In the genomic region with DNA sequence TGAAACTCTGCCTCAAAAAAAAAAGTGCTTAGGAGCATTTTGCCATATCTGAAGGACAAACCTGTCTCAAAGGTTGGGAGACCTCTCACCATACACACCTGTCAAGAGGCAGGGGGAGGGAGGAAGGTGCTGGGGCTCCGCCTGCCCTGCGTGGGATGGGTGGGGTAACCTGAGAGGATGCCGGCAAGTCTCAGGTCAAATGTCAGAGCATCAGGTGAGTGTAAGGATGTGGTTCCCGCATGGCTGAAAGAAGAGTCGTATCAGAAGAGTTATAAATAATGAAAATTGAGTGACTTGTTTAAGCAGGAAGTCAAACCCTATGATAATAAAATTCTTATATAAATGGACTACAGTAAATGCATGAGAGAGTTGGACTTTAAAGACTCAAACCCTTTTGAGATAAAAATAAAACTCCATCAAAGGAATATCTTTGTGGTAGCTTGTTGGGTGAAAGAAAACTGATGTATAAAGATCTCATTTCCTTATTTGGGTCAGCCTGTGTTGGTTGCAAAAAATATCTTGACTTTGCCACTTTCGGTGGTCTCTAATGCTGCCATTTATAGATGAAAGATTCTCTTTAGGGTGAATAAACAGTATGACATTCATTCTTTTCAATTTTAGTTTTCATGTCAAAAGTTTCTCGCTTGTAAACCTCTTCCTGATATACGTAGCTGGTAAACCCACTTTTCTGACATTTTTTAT, we compare ENCODE assay signal across 19 cellular contexts. TPM values are rescaled to one million over a fixed set of nuclear protein-coding genes. Genes with fewer than 3 reads are reported as not detected.
DNase-seq lines count a peak whose midpoint lies in the region; ATAC-seq, FAIRE-seq and TF ChIP-seq lines count a peak whose summit lies in the region.
"Had no signal": no experiment of that assay in that cellular context is flagged by ENCODE, and none has a peak within 500 bp of the region (broad histone marks: within the 10 kb centered on the region; RNA-seq: fewer than 3 reads in every experiment).

No MANE protein-coding gene starts in this region.

- H3K9me3 ChIP-seq in heart left ventricle, result no peaks in the 10 kb centered on the region
- H3K9me3 ChIP-seq: esophagus squamous epithelium, tibial artery had no signal

- peaks cover 0 to 22% (median 15%) of the 10 kb centered on the region in 9 donors for H3K36me3 ChIP-seq in heart left ventricle

- H3K27ac ChIP-seq in heart left ventricle, result no peak overlapping the region
- H3K27ac ChIP-seq: esophagus squamous epithelium, tibial artery had no signal

- no peaks in the 10 kb centered on the region for H3K27me3 ChIP-seq in heart left ventricle
- H3K27me3 ChIP-seq: esophagus squamous epithelium, tibial artery had no signal

- H3K4me3 ChIP-seq in heart left ventricle, result no peak overlapping the region
- H3K4me3 ChIP-seq: esophagus squamous epithelium, tibial artery had no signal

- ATAC-seq in Right ventricle myocardium inferior, result no peak
- no peak for ATAC-seq in heart left ventricle
- peak; percentile 46 for ATAC-seq in HG02610 (IDR thresholded peaks at IDR 0.05; ENCODE audit: unreplicated experiment)
- peak; percentile 79 for ATAC-seq in activated CD8-positive, alpha-beta T cell treated with anti-CD3 and anti-CD28 coated beads for 36 hours
- peak; percentile 71 for ATAC-seq in stimulated activated naive CD8-positive, alpha-beta T cell treated with anti-CD3 and anti-CD28 coated beads, Interleukin-15, amount 100 ng/mL, for 72 hours
- ATAC-seq: left lobe of liver, T-helper 17 cell had no signal

- H3K4me1 Mint-ChIP-seq in activated CD8-positive, alpha-beta T cell treated with anti-CD3 and anti-CD28 coated beads for 36 hours (ENCODE audit: low read depth), result peaks cover 15% of the 10 kb centered on the region
- peaks cover 17% of the 10 kb centered on the region for H3K4me1 Mint-ChIP-seq in stimulated activated naive CD8-positive, alpha-beta T cell treated with anti-CD3 and anti-CD28 coated beads, Interleukin-15, amount 100 ng/mL, for 72 hours
- no peaks in the 10 kb centered on the region for H3K4me1 Mint-ChIP-seq in CD14-positive monocyte
- H3K4me1 Mint-ChIP-seq: T-helper 17 cell had no signal

- POLR2A ChIA-PET in activated CD8-positive, alpha-beta T cell treated with anti-CD3 and anti-CD28 coated beads for 36 hours (lab: Charles Lee), result no interaction called here

- no peaks in the 10 kb centered on the region for H3K27me3 Mint-ChIP-seq in activated CD8-positive, alpha-beta T cell treated with anti-CD3 and anti-CD28 coated beads for 36 hours
- no peaks in the 10 kb centered on the region for H3K27me3 Mint-ChIP-seq in stimulated activated naive CD8-positive, alpha-beta T cell treated with anti-CD3 and anti-CD28 coated beads, Interleukin-15, amount 100 ng/mL, for 72 hours
- H3K27me3 Mint-ChIP-seq in CD14-positive monocyte (ENCODE audit: low read depth in 3 of 3), result peaks cover 0 to 2% (median 0%) of the 10 kb centered on the region in 3 donors
- H3K27me3 Mint-ChIP-seq: CD4-positive, alpha-beta T cell; T-helper 17 cell had no signal

- no peak overlapping the region for H3K4me3 Mint-ChIP-seq in activated CD8-positive, alpha-beta T cell treated with anti-CD3 and anti-CD28 coated beads for 36 hours
- H3K4me3 Mint-ChIP-seq in stimulated activated naive CD8-positive, alpha-beta T cell treated with anti-CD3 and anti-CD28 coated beads, Interleukin-15, amount 100 ng/mL, for 72 hours, result peak overlapping the region in 1 of 2 donors; percentile 68
- no peak overlapping the region for H3K4me3 Mint-ChIP-seq in CD14-positive monocyte
- H3K4me3 Mint-ChIP-seq: CD4-positive, alpha-beta T cell; T-helper 17 cell had no signal

- no peak for FAIRE-seq in D721Med (lab: Jason Lieb, UNC)

- no peaks in the 10 kb centered on the region for H3K9me3 Mint-ChIP-seq in activated CD8-positive, alpha-beta T cell treated with anti-CD3 and anti-CD28 coated beads for 36 hours
- no peaks in the 10 kb centered on the region for H3K9me3 Mint-ChIP-seq in stimulated activated naive CD8-positive, alpha-beta T cell treated with anti-CD3 and anti-CD28 coated beads, Interleukin-15, amount 100 ng/mL, for 72 hours
- H3K9me3 Mint-ChIP-seq in CD14-positive monocyte, result no peaks in the 10 kb centered on the region
- H3K9me3 Mint-ChIP-seq: activated T-helper 2 cell treated with anti-CD3 and anti-CD28 coated beads, Interferon-gamma antibody, Interleukin-2, Interleukin-4, amounts not matched to agents 10 μg/mL and 5 μg/mL and 100 μg/mL, durations not matched to agents 14 hours and 24 hours and 36 hours; CD4-positive, alpha-beta T cell had no signal

- H3K27ac Mint-ChIP-seq in activated CD8-positive, alpha-beta T cell treated with anti-CD3 and anti-CD28 coated beads for 36 hours, result peak overlapping the region; percentile 64
- H3K27ac Mint-ChIP-seq in stimulated activated naive CD8-positive, alpha-beta T cell treated with anti-CD3 and anti-CD28 coated beads, Interleukin-15, amount 100 ng/mL, for 72 hours, result peak overlapping the region in 1 of 2 donors; percentile 79
- H3K27ac Mint-ChIP-seq in CD14-positive monocyte, result no peak overlapping the region
- H3K27ac Mint-ChIP-seq: activated T-helper 2 cell treated with anti-CD3 and anti-CD28 coated beads, Interferon-gamma antibody, Interleukin-2, Interleukin-4, amounts not matched to agents 10 μg/mL and 5 μg/mL and 100 μg/mL, durations not matched to agents 14 hours and 24 hours and 36 hours; CD4-positive, alpha-beta T cell; T-helper 17 cell had no signal

- no peak for TF ChIP-seq POLR2A in heart left ventricle (IDR thresholded peaks at IDR 0.05)

- 90 to 93% (median 92%) methylated on average over 8 of the region's 8 CpGs for WGBS in heart left ventricle, 4 donors

- intact Hi-C loops in Right ventricle myocardium inferior (cut with DNase I), result no loop called here
- intact Hi-C loops in heart left ventricle (cut with DNase I), result no loop called here
- intact Hi-C loops in activated CD8-positive, alpha-beta T cell treated with anti-CD3 and anti-CD28 coated beads for 36 hours (cut with micrococcal nuclease), result no loop called here
- intact Hi-C loops in CD14-positive monocyte (cut with micrococcal nuclease), result no loop called here

- peaks cover 0 to 11% (median 0%) of the 10 kb centered on the region in 12 donors for H3K4me1 ChIP-seq in heart left ventricle
- H3K4me1 ChIP-seq: esophagus squamous epithelium, tibial artery had no signal

- DNase-seq in Right ventricle myocardium inferior (ENCODE audit: missing footprints) (peak; percentile 5), heart left ventricle (no peak), D721Med (ENCODE audit: insufficient read length, low spot score) (no peak), CD14-positive monocyte (ENCODE audit: low spot score) (no peak), NCI-H510A (lab: John Stamatoyannopoulos, UW) (no peak)
- peak; percentile 34 for DNase-seq in activated CD8-positive, alpha-beta T cell treated with anti-CD3 and anti-CD28 coated beads for 36 hours
- DNase-seq in stimulated activated naive CD8-positive, alpha-beta T cell treated with anti-CD3 and anti-CD28 coated beads, Interleukin-15, amount 100 ng/mL, for 72 hours, result no peak
- DNase-seq: activated CD4-positive, CD25-positive, alpha-beta regulatory T cell; CD4-positive, alpha-beta T cell; DND-41; esophagus squamous epithelium; NCI-H1694 treated with DMSO at 0.1 percent for 48 hours; OCI-M1; SIG-M5; T-helper 17 cell; tibial artery had no signal

- CTCF ChIA-PET in activated CD8-positive, alpha-beta T cell treated with anti-CD3 and anti-CD28 coated beads for 36 hours (lab: Charles Lee), result no interaction called here

- TF ChIP-seq CTCF in heart left ventricle (IDR thresholded peaks at IDR 0.05) (no peak), D721Med (IDR thresholded peaks at IDR 0.05; ENCODE audit: insufficient read depth, missing control alignments) (no peak), CD14-positive monocyte (IDR thresholded peaks at IDR 0.05) (no peak)
- TF ChIP-seq CTCF in activated CD8-positive, alpha-beta T cell treated with anti-CD3 and anti-CD28 coated beads for 36 hours (IDR thresholded peaks at IDR 0.05), result no peak

- H3K36me3 Mint-ChIP-seq in activated CD8-positive, alpha-beta T cell treated with anti-CD3 and anti-CD28 coated beads for 36 hours (ENCODE audit: low read depth), result no peaks in the 10 kb centered on the region
- H3K36me3 Mint-ChIP-seq in CD14-positive monocyte, result no peaks in the 10 kb centered on the region

RNA-seq across cellular contexts. Expression of a gene that starts 23.7 kb away (rescaled TPM):
- total RNA-seq in Right ventricle myocardium inferior (5.4 TPM), heart left ventricle (1 to 10 TPM; 3.4 to 7.2 (median 6.4) TPM)
- polyA plus RNA-seq in heart left ventricle (1 to 10 TPM; 2.1 to 8.6 TPM), CD14-positive monocyte (under 1 TPM; 0.47 to 0.54 TPM)
- 10 to 100 TPM; 12.0 to 13.1 TPM for total RNA-seq in activated CD8-positive, alpha-beta T cell treated with anti-CD3 and anti-CD28 coated beads for 36 hours

RNA-seq across cellular contexts. Expression of a gene that starts 28.3 kb away (rescaled TPM):
- 22.6 TPM for total RNA-seq in Right ventricle myocardium inferior
- total RNA-seq in heart left ventricle, result 10 to 100 TPM; 17.4 to 32.4 (median 20.6) TPM
- polyA plus RNA-seq in heart left ventricle, result 10 to 100 TPM in 1 of 2 donors, 1 to 10 TPM in 1; 5.3 to 47.0 TPM
- total RNA-seq in activated CD8-positive, alpha-beta T cell treated with anti-CD3 and anti-CD28 coated beads for 36 hours, result 10 to 100 TPM; 59.2 to 61.5 TPM
- 10 to 100 TPM; 49.0 to 75.8 TPM for polyA plus RNA-seq in CD14-positive monocyte

Comparison
In these comparisons a context has a peak if more than half of its experiments do, and no peak if none do; other contexts are left out.
1. DNase-seq: peak in Right ventricle myocardium inferior (single experiment) and activated CD8-positive, alpha-beta T cell treated with anti-CD3 and anti-CD28 coated beads for 36 hours (single experiment); none in heart left ventricle (0 of 5), stimulated activated naive CD8-positive, alpha-beta T cell treated with anti-CD3 and anti-CD28 coated beads, Interleukin-15, amount 100 ng/mL, for 72 hours (0 of 2), D721Med (single experiment), CD14-positive monocyte (single experiment) and NCI-H510A (single experiment).
2. ATAC-seq: peak in HG02610 (single experiment), activated CD8-positive, alpha-beta T cell treated with anti-CD3 and anti-CD28 coated beads for 36 hours (single experiment) and stimulated activated naive CD8-positive, alpha-beta T cell treated with anti-CD3 and anti-CD28 coated beads, Interleukin-15, amount 100 ng/mL, for 72 hours (single experiment); none in Right ventricle myocardium inferior (single experiment) and heart left ventricle (0 of 4).